ENCODE assay signal across 8 cellular contexts in genomic region chr6:24666616-24667377, GRCh38. TPM values are rescaled to one million over a fixed set of nuclear protein-coding genes. Genes with fewer than 3 reads are reported as not detected.
A peak's percentile ranks its signal among the peaks of the same experiment; 100 is the strongest.
DNase-seq lines count a peak whose midpoint lies in the region; ATAC-seq and TF ChIP-seq lines count a peak whose summit lies in the region.

Gene ACOT13 (plus strand): TSS chr6:24667077. CDS start chr6:24667264, 187 bp downstream.
Gene TDP2 (minus strand): TSS chr6:24666899. CDS start chr6:24666862, 37 bp downstream.

- H3K4me3 ChIP-seq in NT2/D1 (ENCODE audit: insufficient read length, low read depth): peak within 1 kb of the TSS; percentile 92

- H3K4me1 Mint-ChIP-seq in Calu3 (ENCODE audit: low read depth, unreplicated experiment) (peaks cover 40% of the 10 kb centered on the region), endothelial cell (ENCODE audit: unreplicated experiment) (peaks cover 16% of the 10 kb centered on the region)

- TF ChIP-seq CTCF in Calu3 (IDR thresholded peaks at IDR 0.05; ENCODE audit: unreplicated experiment) (peak; percentile 74), endothelial cell (IDR thresholded peaks at IDR 0.05; ENCODE audit: unreplicated experiment) (peak; percentile 36)

- ATAC-seq in GM21381 (IDR thresholded peaks at IDR 0.05; ENCODE audit: unreplicated experiment): peak; percentile 95

- H3K36me3 Mint-ChIP-seq in Calu3 (ENCODE audit: insufficient read depth, unreplicated experiment) (peaks cover 38% of the 10 kb centered on the region), endothelial cell (ENCODE audit: low read depth, unreplicated experiment) (peaks cover 52% of the 10 kb centered on the region)

- CTCF ChIA-PET in Calu3 (lab: Charles Lee): interaction anchor here (0.6 to 2.9 kb wide), 4 partner anchors 20 to 138 kb away, joined by 3 to 39 read pairs (median 12); partner anchors contain the start of gene KIAA0319

- peaks cover 32% of the 10 kb centered on the region for H3K9me3 ChIP-seq in NT2/D1 (ENCODE audit: insufficient read depth, low read length)

- H3K9ac ChIP-seq in NT2/D1 (ENCODE audit: insufficient read length, low read depth): peak within 1 kb of the TSS; percentile 98

- H3K9me3 Mint-ChIP-seq in Calu3 (ENCODE audit: low read depth, unreplicated experiment): peaks cover 5% of the 10 kb centered on the region
- peaks cover 15% of the 10 kb centered on the region for H3K9me3 Mint-ChIP-seq in endothelial cell (ENCODE audit: unreplicated experiment)

- peaks cover 37% of the 10 kb centered on the region for H3K36me3 ChIP-seq in NT2/D1 (ENCODE audit: insufficient read depth, insufficient read length, low read length)

- intact Hi-C loops in Calu3 (cut with micrococcal nuclease; ENCODE audit: unreplicated experiment): loop anchor here (1.0 kb wide), 1 partner anchor 83 kb away; no protein-coding TSS in a partner anchor

- H3K4me3 Mint-ChIP-seq in Calu3 (ENCODE audit: low read depth, unreplicated experiment) (peak within 1 kb of the TSS; percentile 87), endothelial cell (ENCODE audit: unreplicated experiment) (peak within 1 kb of the TSS; percentile 99)

- DNase-seq in Calu3: peak; percentile 99
- DNase-seq in HUDEP-2 (lab: John Stamatoyannopoulos, UW; ENCODE audit: unreplicated experiment in 76 of 76): peak; percentile 68 to 99 (median 97)
- peak; percentile 92 for DNase-seq in NT2/D1 (ENCODE audit: low read depth, low spot score)
- peak; percentile 90 for DNase-seq in activated CD8-positive, alpha-beta memory T cell treated with anti-CD3 and anti-CD28 coated beads, Interleukin-2, amount 50 U/mL, for 1 hour (ENCODE audit: extremely low read depth)
- DNase-seq in endothelial cell (ENCODE audit: low spot score): peak; percentile 95
- DNase-seq in midbrain (lab: John Stamatoyannopoulos, UW): peak; percentile 96
- DNase-seq in stimulated activated CD8-positive, alpha-beta memory T cell treated with anti-CD3 and anti-CD28 coated beads, Interleukin-2, amount 100 ng/mL, for 1 hour (ENCODE audit: low read depth in 2 of 2): peak; percentile 91 to 94

- H3K4me1 ChIP-seq in NT2/D1 (ENCODE audit: insufficient read depth, insufficient read length): no peaks in the 10 kb centered on the region

- H3K27ac Mint-ChIP-seq in Calu3 (ENCODE audit: unreplicated experiment) (peak within 1 kb of the TSS; percentile 90), endothelial cell (ENCODE audit: unreplicated experiment) (peak within 1 kb of the TSS; percentile 97)

- H3K27me3 Mint-ChIP-seq in Calu3 (ENCODE audit: unreplicated experiment): no peaks in the 10 kb centered on the region
- peaks cover 8% of the 10 kb centered on the region for H3K27me3 Mint-ChIP-seq in endothelial cell (ENCODE audit: unreplicated experiment)

- no peaks in the 10 kb centered on the region for H3K27me3 ChIP-seq in NT2/D1 (ENCODE audit: insufficient read depth, insufficient read length)

- no TSS peak for BruUV-seq in Calu3 (replicated peaks; lab: Mats Ljungman, UMichigan)

RNA-seq across cellular contexts. Expression of gene ACOT13, which starts in this region (rescaled TPM):
- total RNA-seq in Calu3 (2022) (74.5 and 78.9 TPM in 2 replicates), endothelial cell (ENCODE audit: unreplicated experiment) (22.1 TPM)

RNA-seq across cellular contexts. Expression of gene TDP2, which starts in this region (rescaled TPM):
- total RNA-seq in Calu3 (2022): 71.7 and 72.9 TPM in 2 replicates
- total RNA-seq in endothelial cell (ENCODE audit: unreplicated experiment): 33.9 TPM

Comparison
In these comparisons a context has a peak if more than half of its experiments do, and no peak if none do; other contexts are left out.
1. Peak in every context shown above with its lines: DNase-seq, ATAC-seq and H3K4me3 ChIP-seq.